Comparison of ENCODE assay signal across 8 cellular contexts in genomic region chr1:9626201-9626608, GRCh38. TPM values are rescaled to one million over a fixed set of nuclear protein-coding genes. Genes with fewer than 3 reads are reported as not detected.
DNase-seq lines count a peak whose midpoint lies in the region; ATAC-seq and TF ChIP-seq lines count a peak whose summit lies in the region.

No MANE protein-coding gene starts in this region.

- H3K27ac ChIP-seq in KMS-11, result no peak overlapping the region
- no peak overlapping the region for H3K27ac ChIP-seq in heart left ventricle

- DNase-seq in GM10266 (ENCODE audit: extremely low spot score) (peak; percentile 77), GM20000 (ENCODE audit: low spot score) (peak; percentile 81), endothelial cell (ENCODE audit: low spot score) (no peak), AML-193 (lab: John Stamatoyannopoulos, UW) (no peak), DMS79 (lab: John Stamatoyannopoulos, UW) (no peak), midbrain (lab: John Stamatoyannopoulos, UW) (no peak), heart left ventricle (no peak)

- H3K27ac Mint-ChIP-seq in endothelial cell (ENCODE audit: unreplicated experiment), result peak overlapping the region; percentile 58

- no peak overlapping the region for H2AFZ ChIP-seq in KMS-11 (ENCODE audit: low read depth)

- ATAC-seq in heart left ventricle, result no peak

- peaks cover 74% of the 10 kb centered on the region for H3K27me3 ChIP-seq in KMS-11 (ENCODE audit: insufficient read depth, low read depth)
- peaks cover 0 to 18% (median 0%) of the 10 kb centered on the region in 9 donors for H3K27me3 ChIP-seq in heart left ventricle

- no peaks in the 10 kb centered on the region for H4K20me1 ChIP-seq in KMS-11 (ENCODE audit: insufficient read depth)

- H3K4me3 ChIP-seq in KMS-11 (IDR thresholded peaks at IDR 0.05; ENCODE audit: insufficient read depth, low read depth, low read length) (no peak overlapping the region), heart left ventricle (peak overlapping the region in 2 of 12 donors; percentile 25 to 54)

- H3K36me3 ChIP-seq in KMS-11 (ENCODE audit: insufficient read depth) (no peaks in the 10 kb centered on the region), heart left ventricle (no peaks in the 10 kb centered on the region)

- no peaks in the 10 kb centered on the region for H3K9me3 Mint-ChIP-seq in endothelial cell (ENCODE audit: unreplicated experiment)

- intact Hi-C loops in heart left ventricle (cut with DNase I), result loop anchor here in 8 of 10 donors (2.0 to 10.0 kb wide), 5 partner anchors 61 to 801 kb away; no protein-coding TSS in a partner anchor

- no peak overlapping the region for H3K4me3 Mint-ChIP-seq in endothelial cell (ENCODE audit: unreplicated experiment)

- H3K4me2 ChIP-seq in KMS-11, result peak overlapping the region; percentile 24; the same call in 1 of the 2 replicates

- WGBS in heart left ventricle, 4 donors, result 74 to 82% (median 77%) methylated on average over 9 of the region's 9 CpGs

- H3K36me3 Mint-ChIP-seq in endothelial cell (ENCODE audit: low read depth, unreplicated experiment), result no peaks in the 10 kb centered on the region

- no peaks in the 10 kb centered on the region for H3K79me2 ChIP-seq in KMS-11 (ENCODE audit: insufficient read depth, low read depth)

- H3K9ac ChIP-seq in KMS-11, result no peak overlapping the region

- H3K27me3 Mint-ChIP-seq in endothelial cell (ENCODE audit: unreplicated experiment), result peaks cover 7% of the 10 kb centered on the region

- H3K4me1 ChIP-seq in KMS-11 (ENCODE audit: low read depth, poor library complexity, severe bottlenecking) (peaks cover 30% of the 10 kb centered on the region), heart left ventricle (peaks cover 0 to 51% (median 0%) of the 10 kb centered on the region in 12 donors)

- TF ChIP-seq POLR2A in heart left ventricle (IDR thresholded peaks at IDR 0.05), result no peak

- H3K9me3 ChIP-seq in heart left ventricle, result no peaks in the 10 kb centered on the region

- no peaks in the 10 kb centered on the region for H3K4me1 Mint-ChIP-seq in endothelial cell (ENCODE audit: unreplicated experiment)

- TF ChIP-seq CTCF in GM10266 (IDR thresholded peaks at IDR 0.05; ENCODE audit: control insufficient read depth, insufficient read depth, low read depth, missing control alignments) (no peak), GM20000 (IDR thresholded peaks at IDR 0.05; ENCODE audit: extremely low read depth, missing control alignments) (no peak), KMS-11 (conservative IDR thresholded peaks at IDR 0.05; ENCODE audit: low read depth, low read length) (no peak), endothelial cell (IDR thresholded peaks at IDR 0.05; ENCODE audit: unreplicated experiment) (no peak), heart left ventricle (IDR thresholded peaks at IDR 0.05) (no peak)

RNA-seq across cellular contexts. Expression of gene PIK3CD, which starts 25.3 kb away (rescaled TPM):
- total RNA-seq in endothelial cell (ENCODE audit: unreplicated experiment) (30.3 TPM), heart left ventricle (10 to 100 TPM in 3 of 9 donors, 1 to 10 TPM in 6; 2.3 to 18.8 (median 4.4) TPM)
- polyA plus RNA-seq in heart left ventricle, result 1 to 10 TPM; 1.9 to 2.0 TPM

RNA-seq across cellular contexts. Expression of gene TMEM201, which starts 37.5 kb away (rescaled TPM):
- total RNA-seq in endothelial cell (ENCODE audit: unreplicated experiment) (19.1 TPM), heart left ventricle (10 to 100 TPM; 16.0 to 24.8 (median 18.5) TPM)
- 10 to 100 TPM; 13.1 to 22.9 TPM for polyA plus RNA-seq in heart left ventricle

Comparison
In these comparisons a context has a peak if more than half of its experiments do, and no peak if none do; other contexts are left out.
1. DNase-seq: peak in GM10266 (single experiment) and GM20000 (single experiment); none in endothelial cell (single experiment), AML-193 (0 of 2), DMS79 (single experiment), midbrain (single experiment) and heart left ventricle (0 of 5).